ENCODE assay signal across 8 cellular contexts in the genomic region with DNA sequence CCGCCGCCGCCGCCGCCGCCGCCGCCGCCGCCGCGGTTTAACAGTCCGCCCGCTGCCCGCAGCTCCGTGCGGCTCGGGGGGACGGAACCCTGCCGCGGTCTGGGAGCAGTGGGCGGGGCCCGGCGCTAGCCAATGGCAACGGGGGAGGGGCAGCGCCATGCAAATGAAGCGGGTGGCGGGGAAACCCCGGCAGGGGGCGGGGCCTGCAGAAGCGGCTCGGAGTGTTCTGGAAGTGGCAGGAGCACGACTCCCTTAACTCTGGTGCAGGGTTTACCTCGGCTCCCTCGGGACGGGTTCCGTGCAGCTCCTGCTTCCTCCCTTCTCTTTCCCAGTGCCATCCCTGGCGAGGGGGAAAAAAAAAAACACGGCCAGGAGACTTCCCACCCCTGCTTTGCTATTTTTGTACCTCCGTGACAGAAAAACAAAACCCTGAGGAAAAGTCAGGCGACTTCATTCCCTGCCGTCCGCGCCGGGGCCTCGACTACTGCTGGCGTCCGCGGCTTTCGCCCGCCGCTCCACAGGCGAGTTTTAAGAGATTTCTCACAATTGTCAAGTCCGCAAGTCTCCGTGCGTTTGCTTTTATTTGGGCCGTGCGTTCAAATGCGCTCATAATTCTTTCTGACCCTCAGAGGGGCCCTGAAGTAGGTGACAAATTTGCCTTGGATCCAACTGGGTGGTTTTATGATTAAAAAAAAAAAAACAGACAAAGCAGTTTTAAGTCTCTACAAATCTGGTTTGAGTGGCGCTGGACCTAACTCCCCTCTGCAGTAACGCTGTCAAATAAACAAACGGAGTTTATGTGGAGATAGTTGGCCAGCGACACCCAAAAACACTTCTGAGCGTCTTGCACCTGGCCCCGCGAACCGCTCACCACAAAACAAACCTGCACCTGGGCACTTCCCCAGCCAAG. TPM values are rescaled to one million over a fixed set of nuclear protein-coding genes. Genes with fewer than 3 reads are reported as not detected.
DNase-seq lines count a peak whose midpoint lies in the region; ATAC-seq and TF ChIP-seq lines count a peak whose summit lies in the region.

A gene with protein sequence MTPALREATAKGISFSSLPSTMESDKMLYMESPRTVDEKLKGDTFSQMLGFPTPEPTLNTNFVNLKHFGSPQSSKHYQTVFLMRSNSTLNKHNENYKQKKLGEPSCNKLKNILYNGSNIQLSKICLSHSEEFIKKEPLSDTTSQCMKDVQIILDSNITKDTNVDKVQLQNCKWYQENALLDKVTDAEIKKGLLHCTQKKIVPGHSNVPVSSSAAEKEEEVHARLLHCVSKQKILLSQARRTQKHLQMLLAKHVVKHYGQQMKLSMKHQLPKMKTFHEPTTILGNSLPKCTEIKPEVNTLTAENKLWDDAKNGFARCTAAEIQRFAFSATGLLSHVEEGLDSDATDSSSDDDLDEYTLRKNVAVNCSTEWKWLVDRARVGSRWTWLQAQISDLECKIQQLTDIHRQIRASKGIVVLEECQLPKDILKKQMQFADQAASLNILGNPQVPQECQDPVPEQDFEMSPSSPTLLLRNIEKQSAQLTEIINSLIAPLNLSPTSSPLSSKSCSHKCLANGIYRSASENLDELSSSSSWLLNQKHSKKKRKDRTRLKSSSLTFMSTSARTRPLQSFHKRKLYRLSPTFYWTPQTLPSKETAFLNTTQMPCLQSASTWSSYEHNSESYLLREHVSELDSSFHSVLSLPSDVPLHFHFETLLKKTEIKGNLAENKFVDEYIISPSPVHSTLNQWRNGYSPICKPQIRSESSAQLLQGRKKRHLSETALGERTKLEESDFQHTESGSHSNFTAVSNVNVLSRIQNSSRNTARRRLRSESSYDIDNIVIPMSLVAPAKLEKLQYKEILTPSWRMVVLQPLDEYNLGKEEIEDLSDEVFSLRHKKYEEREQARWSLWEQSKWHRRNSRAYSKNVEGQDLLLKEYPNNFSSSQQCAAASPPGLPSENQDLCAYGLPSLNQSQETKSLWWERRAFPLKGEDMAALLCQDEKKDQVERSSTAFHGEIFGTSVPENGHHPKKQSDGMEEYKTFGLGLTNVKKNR (minus strand): TSS at position 101 of the 910 bp plus-strand sequence. CDS start 16,827 bp downstream, outside the sequence.

- in situ Hi-C loops in Caki2 (cut with HindIII; ENCODE audit: low pct_unique_long_range_greater_than_20kb, low sequenced_read_pairs) = no loop called here
- in situ Hi-C loops in endometrial microvascular endothelial cells (cut with HindIII; ENCODE audit: inconsistent ontology term, low pct_unique_long_range_greater_than_20kb, low sequenced_read_pairs) = no loop called here

- DNase-seq in Caki2 (ENCODE audit: low read depth) (peak; percentile 90), NT2/D1 (ENCODE audit: low read depth, low spot score) (peak; percentile 96), mesothelial cell of epicardium (ENCODE audit: low spot score in 2 of 2, unreplicated experiment in 2 of 2) (peak; percentile 99 to 100)
- DNase-seq in activated CD8-positive, alpha-beta memory T cell treated with anti-CD3 and anti-CD28 coated beads, Interleukin-2, amount 50 U/mL, for 4 hours = peak; percentile 98
- DNase-seq in stimulated activated CD8-positive, alpha-beta memory T cell treated with anti-CD3 and anti-CD28 coated beads, Interleukin-15, amount 100 ng/mL, for 4 hours (ENCODE audit: low read depth in 2 of 2) = peak; percentile 91 to 95

- H3K27me3 ChIP-seq in HUES48 (ENCODE audit: control insufficient read depth, insufficient read depth, low read length) = no peaks in the 10 kb centered on the region
- H3K27me3 ChIP-seq in NT2/D1 (ENCODE audit: insufficient read depth, insufficient read length) = no peaks in the 10 kb centered on the region

- H3K9me3 Mint-ChIP-seq in mesothelial cell of epicardium = no peaks in the 10 kb centered on the region

- peak within 1 kb of the TSS; percentile 92 for H3K4me3 ChIP-seq in HUES48 (ENCODE audit: low read depth, low read length)
- peak within 1 kb of the TSS; percentile 77 for H3K4me3 ChIP-seq in NT2/D1 (ENCODE audit: insufficient read length, low read depth)

- H3K27ac ChIP-seq in HUES48 (ENCODE audit: low read depth, low read length) = peak within 1 kb of the TSS; percentile 98

- H3K36me3 ChIP-seq in HUES48 (ENCODE audit: control insufficient read depth, insufficient read depth, low read length) (no peaks in the 10 kb centered on the region), NT2/D1 (ENCODE audit: insufficient read depth, insufficient read length, low read length) (no peaks in the 10 kb centered on the region)

- H3K9ac ChIP-seq in HUES48 (ENCODE audit: low read depth, low read length) = peak within 1 kb of the TSS; percentile 89
- peak within 1 kb of the TSS; percentile 92 for H3K9ac ChIP-seq in NT2/D1 (ENCODE audit: insufficient read length, low read depth)

- H3K4me1 ChIP-seq in HUES48 (ENCODE audit: control insufficient read depth, insufficient read depth, low read length) = peaks cover 23% of the 10 kb centered on the region; the same call in 1 of the 2 replicates
- H3K4me1 ChIP-seq in NT2/D1 (ENCODE audit: insufficient read depth, insufficient read length) = no peaks in the 10 kb centered on the region

- peak within 1 kb of the TSS; percentile 93 for H3K4me3 Mint-ChIP-seq in mesothelial cell of epicardium

- peak within 1 kb of the TSS; percentile 99 for H3K27ac Mint-ChIP-seq in mesothelial cell of epicardium

- no peaks in the 10 kb centered on the region for H3K9me3 ChIP-seq in HUES48 (ENCODE audit: control insufficient read depth, insufficient read depth, low read length)
- no peaks in the 10 kb centered on the region for H3K9me3 ChIP-seq in NT2/D1 (ENCODE audit: insufficient read depth, low read length)

- peak; percentile 65 for ATAC-seq in GM21423 (IDR thresholded peaks at IDR 0.05; ENCODE audit: unreplicated experiment)

- no peak for TF ChIP-seq CTCF in mesothelial cell of epicardium (IDR thresholded peaks at IDR 0.05; ENCODE audit: unreplicated experiment)

- no peaks in the 10 kb centered on the region for H3K27me3 Mint-ChIP-seq in mesothelial cell of epicardium (ENCODE audit: low read depth)

- no peaks in the 10 kb centered on the region for H3K36me3 Mint-ChIP-seq in mesothelial cell of epicardium

- peaks cover 35% of the 10 kb centered on the region for H3K4me1 Mint-ChIP-seq in mesothelial cell of epicardium

RNA-seq across cellular contexts. Expression of the gene that starts here (rescaled TPM):
- total RNA-seq in Caki2 (2014; rRNA removed; shearing (Covaris generic); ENCODE audit: low replicate concordance) = 14.5 and 18.6 TPM in 2 replicates
- 10.3 TPM for total RNA-seq in endometrial microvascular endothelial cells (ENCODE audit: inconsistent ontology term)
- 24.4 to 28.0 TPM (median 25.9 TPM) in 3 replicates for total RNA-seq in mesothelial cell of epicardium

Comparison
In these comparisons a context has a peak if more than half of its experiments do, and no peak if none do; other contexts are left out.
1. Peak in every context shown above with its lines: DNase-seq, ATAC-seq, H3K4me3 ChIP-seq and H3K27ac ChIP-seq.